ENCODE assay signal across 10 cellular contexts in the genomic region with DNA sequence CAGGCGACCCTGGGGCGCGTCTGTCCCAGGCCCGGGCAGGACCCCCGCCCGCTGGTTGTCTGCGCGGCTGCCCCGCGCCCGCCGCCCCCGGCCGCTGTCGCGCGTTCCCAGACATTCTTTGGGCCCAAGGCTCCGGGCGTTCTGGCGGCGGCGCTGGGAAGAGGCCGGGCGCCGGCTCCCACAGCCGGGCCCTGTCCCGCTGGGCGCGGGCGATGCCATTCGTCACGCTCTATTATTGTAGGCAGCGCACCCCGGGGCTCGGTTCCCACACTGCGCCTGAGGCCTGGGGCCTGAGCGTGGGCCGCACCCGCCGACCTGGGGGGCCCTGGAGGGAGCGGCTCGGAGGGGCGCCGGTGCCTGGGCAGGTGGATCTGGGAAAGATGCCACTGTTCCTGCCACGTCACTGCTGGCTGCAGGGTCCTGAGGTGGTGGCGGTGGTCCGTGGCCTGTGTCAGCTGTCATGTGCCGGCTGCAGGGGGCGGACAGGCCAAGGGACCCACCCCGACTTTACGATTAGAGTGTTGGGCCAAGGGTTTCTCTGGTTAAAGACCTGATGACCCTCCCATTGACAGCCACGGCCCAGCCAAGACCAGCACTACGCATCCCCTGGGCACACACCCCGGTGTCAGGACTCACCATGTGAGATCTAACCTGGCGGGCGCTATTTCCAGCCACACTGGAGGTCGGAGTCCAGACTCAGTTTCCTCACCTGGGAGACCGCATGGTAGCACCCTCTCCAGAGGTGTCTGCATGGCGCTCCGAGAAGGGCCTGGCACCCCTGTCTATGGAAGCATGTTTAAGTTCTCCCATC. TPM values are rescaled to one million over a fixed set of nuclear protein-coding genes. Genes with fewer than 3 reads are reported as not detected.
A peak's percentile ranks its signal among the peaks of the same experiment; 100 is the strongest.
DNase-seq lines count a peak whose midpoint lies in the region; ATAC-seq and TF ChIP-seq lines count a peak whose summit lies in the region.
"Had no signal": no experiment of that assay in that cellular context is flagged by ENCODE, and none has a peak within 500 bp of the region (broad histone marks: within the 10 kb centered on the region; RNA-seq: fewer than 3 reads in every experiment).

No MANE protein-coding gene starts in this region.

- H3K4me2 ChIP-seq in Karpas-422 (ENCODE audit: low read depth, low read length, poor library complexity, severe bottlenecking), result no peak overlapping the region

- peak; percentile 13 for DNase-seq in activated CD8-positive, alpha-beta memory T cell treated with anti-CD3 and anti-CD28 coated beads, Interleukin-2, amount 50 U/mL, for 4 hours
- no peak for DNase-seq in activated CD8-positive, alpha-beta memory T cell treated with anti-CD3 and anti-CD28 coated beads, Interleukin-2, amount 50 U/mL, for 48 hours
- DNase-seq in dorsolateral prefrontal cortex, result peak in 3 of 10 donors; percentile 27 to 42 (median 36)
- DNase-seq in mesenteric fat pad (ENCODE audit: low spot score), result peak; percentile 89
- no peak for DNase-seq in tibial nerve (ENCODE audit: low spot score in 2 of 2)
- no peak for DNase-seq in Karpas-422
- no peak for DNase-seq in central memory CD4-positive, alpha-beta T cell
- DNase-seq: MG63 had no signal

- no peaks in the 10 kb centered on the region for H4K20me1 ChIP-seq in Karpas-422 (ENCODE audit: insufficient read depth, low read depth, low read length)

- TF ChIP-seq CTCF in dorsolateral prefrontal cortex (IDR thresholded peaks at IDR 0.05 in 54 of 56, conservative IDR thresholded peaks at IDR 0.05 in 2 of 56; ENCODE audit: low read depth in 1 of 56, partially characterized antibody in 56 of 56) (no peak), tibial nerve (IDR thresholded peaks at IDR 0.05) (no peak)

- no peak overlapping the region for H3K9ac ChIP-seq in Karpas-422 (ENCODE audit: low read length)

- H2AFZ ChIP-seq in Karpas-422 (ENCODE audit: low read length), result no peak overlapping the region

- intact Hi-C loops in dorsolateral prefrontal cortex (cut with DNase I), result no loop called here

- ATAC-seq in HG02763 (IDR thresholded peaks at IDR 0.05; ENCODE audit: unreplicated experiment), result no peak

- peaks cover 0 to 19% (median 5%) of the 10 kb centered on the region in 4 donors for H3K4me1 ChIP-seq in tibial nerve
- H3K4me1 ChIP-seq in Karpas-422 (ENCODE audit: low read length), result peaks cover 10% of the 10 kb centered on the region

- H3K79me2 ChIP-seq in Karpas-422 (ENCODE audit: low read length), result no peaks in the 10 kb centered on the region

- no peaks in the 10 kb centered on the region for H3K9me2 ChIP-seq in Karpas-422 (replicated peaks; ENCODE audit: insufficient read depth, low read length)

- WGBS in tibial nerve, 2 donors, result 67 to 90% methylated on average over 15 to 28 of the region's 60 CpGs

- H3K27me3 ChIP-seq in dorsolateral prefrontal cortex, result peaks cover 0 to 59% (median 15%) of the 10 kb centered on the region in 45 donors
- no peaks in the 10 kb centered on the region for H3K27me3 ChIP-seq in tibial nerve
- H3K27me3 ChIP-seq in Karpas-422 (ENCODE audit: low read length), result no peaks in the 10 kb centered on the region
- H3K27me3 ChIP-seq: MG63 had no signal

- TF ChIP-seq POLR2A in tibial nerve (IDR thresholded peaks at IDR 0.05), result no peak

- no peak for TF ChIP-seq EP300 in tibial nerve (IDR thresholded peaks at IDR 0.05)

- H3K36me3 ChIP-seq in tibial nerve (no peaks in the 10 kb centered on the region), Karpas-422 (ENCODE audit: insufficient read depth, low read length) (no peaks in the 10 kb centered on the region)
- H3K36me3 ChIP-seq: MG63 had no signal

- H3K4me3 ChIP-seq in dorsolateral prefrontal cortex (peak overlapping the region in 41 of 59 donors; percentile 6 to 64 (median 39)), tibial nerve (peak overlapping the region; percentile 33 to 57 (median 41)), Karpas-422 (ENCODE audit: low read length) (no peak overlapping the region)
- H3K4me3 ChIP-seq: MG63, SK-N-MC had no signal

- H3K9me3 ChIP-seq in tibial nerve (peaks cover 0 to 14% (median 1%) of the 10 kb centered on the region in 4 donors), Karpas-422 (ENCODE audit: low read length) (no peaks in the 10 kb centered on the region; the same call in 1 of the 2 replicates)

- peak overlapping the region in 2 of 59 donors; percentile 24 to 35 for H3K27ac ChIP-seq in dorsolateral prefrontal cortex
- peak overlapping the region in 3 of 4 donors; percentile 59 to 81 (median 62) for H3K27ac ChIP-seq in tibial nerve
- H3K27ac ChIP-seq in Karpas-422 (ENCODE audit: low read length), result no peak overlapping the region
- H3K27ac ChIP-seq: SK-N-MC had no signal

RNA-seq across cellular contexts. Expression of a gene that starts 55.1 kb away (rescaled TPM):
- 10 to 100 TPM; 22.6 to 83.5 (median 57.4) TPM for total RNA-seq in dorsolateral prefrontal cortex
- total RNA-seq in mesenteric fat pad, result 39.6 TPM
- 10 to 100 TPM; 18.2 to 57.6 (median 32.0) TPM for total RNA-seq in tibial nerve
- total RNA-seq in Karpas-422 (2014; rRNA removed; shearing (Covaris generic); ENCODE audit: low replicate concordance), result 1.4 and 2.0 TPM in 2 replicates

Comparison
In these comparisons a context has a peak if more than half of its experiments do, and no peak if none do; other contexts are left out.
1. DNase-seq: peak in activated CD8-positive, alpha-beta memory T cell treated with anti-CD3 and anti-CD28 coated beads, Interleukin-2, amount 50 U/mL, for 4 hours (single experiment) and mesenteric fat pad (single experiment); none in activated CD8-positive, alpha-beta memory T cell treated with anti-CD3 and anti-CD28 coated beads, Interleukin-2, amount 50 U/mL, for 48 hours (single experiment), tibial nerve (0 of 2), Karpas-422 (single experiment) and central memory CD4-positive, alpha-beta T cell (single experiment).